Comparison of ENCODE assay signal across 9 cellular contexts in genomic region chr11:82701847-82702520, GRCh38. TPM values are rescaled to one million over a fixed set of nuclear protein-coding genes. Genes with fewer than 3 reads are reported as not detected.
DNase-seq lines count a peak whose midpoint lies in the region; ATAC-seq and TF ChIP-seq lines count a peak whose summit lies in the region.
"Had no signal": no experiment of that assay in that cellular context is flagged by ENCODE, and none has a peak within 500 bp of the region (broad histone marks: within the 10 kb centered on the region; RNA-seq: fewer than 3 reads in every experiment).

No MANE protein-coding gene starts in this region.

- peak; percentile 70 for ATAC-seq in HG02852 (IDR thresholded peaks at IDR 0.05; ENCODE audit: unreplicated experiment)

- TF ChIP-seq POLR2A in erythroblast (IDR thresholded peaks at IDR 0.05; ENCODE audit: low read length): no peak

- TF ChIP-seq CTCF in coronary artery (IDR thresholded peaks at IDR 0.05): no peak

- no peak overlapping the region for H3K27ac ChIP-seq in coronary artery
- H3K27ac ChIP-seq: vagina had no signal

- no peak overlapping the region for H3K4me3 ChIP-seq in coronary artery
- H3K4me3 ChIP-seq: vagina had no signal

- DNase-seq in AG08395 (ENCODE audit: low spot score) (peak; percentile 39), ELF-1 (ENCODE audit: low read depth, low spot score) (peak; percentile 72), OCI-M1 (lab: John Stamatoyannopoulos, UW) (peak; percentile 89), erythroblast (lab: John Stamatoyannopoulos, UW) (peak; percentile 42 to 58), renal cortical epithelial cell (ENCODE audit: low read depth) (peak; percentile 29), coronary artery (ENCODE audit: low spot score) (no peak), epidermal melanocyte (ENCODE audit: insufficient read length, low spot score) (no peak)

RNA-seq across cellular contexts. Expression of gene FAM181B, which starts 31.7 kb away (rescaled TPM):
- 0.10 TPM in 1 of 2 replicates, not detected in the other for total RNA-seq in renal cortical epithelial cell

Comparison
In these comparisons a context has a peak if more than half of its experiments do, and no peak if none do; other contexts are left out.
1. DNase-seq: peak in AG08395 (single experiment), ELF-1 (single experiment), OCI-M1 (single experiment), erythroblast (2 of 2) and renal cortical epithelial cell (single experiment); none in coronary artery (single experiment) and epidermal melanocyte (single experiment).